8 cellular contexts compared by ENCODE assay signal in genomic region chr7:151838861-151839381, GRCh38. TPM values are rescaled to one million over a fixed set of nuclear protein-coding genes. Genes with fewer than 3 reads are reported as not detected.
DNase-seq lines count a peak whose midpoint lies in the region; ATAC-seq and TF ChIP-seq lines count a peak whose summit lies in the region.

No MANE protein-coding gene starts in this region.

- peak overlapping the region; percentile 14 for H3K4me3 Mint-ChIP-seq in activated T-helper 2 cell treated with anti-CD3 and anti-CD28 coated beads, Interferon-gamma antibody, Interleukin-2, Interleukin-4, amounts not matched to agents 10 μg/mL and 5 μg/mL and 100 μg/mL, durations not matched to agents 14 hours and 24 hours and 36 hours (ENCODE audit: low read depth)

- ATAC-seq in HG02870 (IDR thresholded peaks at IDR 0.05; ENCODE audit: unreplicated experiment) = no peak

- H3K4me1 ChIP-seq in vagina = peaks cover 21% of the 10 kb centered on the region

- intact Hi-C loops in activated T-helper 2 cell treated with anti-CD3 and anti-CD28 coated beads, Interferon-gamma antibody, Interleukin-2, Interleukin-4, amounts not matched to agents 10 μg/mL and 5 μg/mL and 100 μg/mL, durations not matched to agents 14 hours and 24 hours and 36 hours (cut with micrococcal nuclease) = no loop called here
- intact Hi-C loops in posterior vena cava (cut with DNase I) = no loop called here
- intact Hi-C loops in vagina (cut with DNase I) = no loop called here

- no peak overlapping the region for H3K27ac ChIP-seq in vagina

- peak overlapping the region; percentile 68 for H3K27ac Mint-ChIP-seq in activated T-helper 2 cell treated with anti-CD3 and anti-CD28 coated beads, Interferon-gamma antibody, Interleukin-2, Interleukin-4, amounts not matched to agents 10 μg/mL and 5 μg/mL and 100 μg/mL, durations not matched to agents 14 hours and 24 hours and 36 hours

- DNase-seq in activated CD4-positive, alpha-beta T cell treated with anti-CD3 and anti-CD28 coated beads for 48 hours = peak; percentile 32
- no peak for DNase-seq in activated CD4-positive, alpha-beta T cell treated with anti-CD3 and anti-CD28 coated beads, Interleukin-2, amount 50 U/mL, for 4 hours
- peak; percentile 94 to 95 for DNase-seq in Kasumi-1 (lab: John Stamatoyannopoulos, UW)
- DNase-seq in activated T-helper 2 cell treated with anti-CD3 and anti-CD28 coated beads, Interferon-gamma antibody, Interleukin-2, Interleukin-4, amounts not matched to agents 10 μg/mL and 5 μg/mL and 100 μg/mL, durations not matched to agents 14 hours and 24 hours and 36 hours (ENCODE audit: low spot score) = peak; percentile 34
- DNase-seq in posterior vena cava (ENCODE audit: low spot score) = peak; percentile 85
- no peak for DNase-seq in inferior parietal cortex (ENCODE audit: extremely low spot score)
- no peak for DNase-seq in vagina (ENCODE audit: extremely low spot score in 2 of 2)

- H3K9me3 Mint-ChIP-seq in activated T-helper 2 cell treated with anti-CD3 and anti-CD28 coated beads, Interferon-gamma antibody, Interleukin-2, Interleukin-4, amounts not matched to agents 10 μg/mL and 5 μg/mL and 100 μg/mL, durations not matched to agents 14 hours and 24 hours and 36 hours = no peaks in the 10 kb centered on the region

- H3K9me3 ChIP-seq in vagina = no peaks in the 10 kb centered on the region

- no peaks in the 10 kb centered on the region for H3K27me3 ChIP-seq in vagina

- H3K36me3 Mint-ChIP-seq in activated T-helper 2 cell treated with anti-CD3 and anti-CD28 coated beads, Interferon-gamma antibody, Interleukin-2, Interleukin-4, amounts not matched to agents 10 μg/mL and 5 μg/mL and 100 μg/mL, durations not matched to agents 14 hours and 24 hours and 36 hours (ENCODE audit: low read depth) = no peaks in the 10 kb centered on the region

- TF ChIP-seq CTCF in vagina (IDR thresholded peaks at IDR 0.05) = no peak

- H3K4me1 Mint-ChIP-seq in activated T-helper 2 cell treated with anti-CD3 and anti-CD28 coated beads, Interferon-gamma antibody, Interleukin-2, Interleukin-4, amounts not matched to agents 10 μg/mL and 5 μg/mL and 100 μg/mL, durations not matched to agents 14 hours and 24 hours and 36 hours (ENCODE audit: low read depth) = peaks cover 6% of the 10 kb centered on the region

- TF ChIP-seq POLR2A in vagina (IDR thresholded peaks at IDR 0.05) = no peak

- H3K4me3 ChIP-seq in vagina = no peak overlapping the region

- H3K36me3 ChIP-seq in vagina = no peaks in the 10 kb centered on the region

- H3K27me3 Mint-ChIP-seq in activated T-helper 2 cell treated with anti-CD3 and anti-CD28 coated beads, Interferon-gamma antibody, Interleukin-2, Interleukin-4, amounts not matched to agents 10 μg/mL and 5 μg/mL and 100 μg/mL, durations not matched to agents 14 hours and 24 hours and 36 hours (ENCODE audit: low read depth) = no peaks in the 10 kb centered on the region

RNA-seq across cellular contexts. Expression of gene PRKAG2, which starts 38.0 kb away (rescaled TPM):
- total RNA-seq in activated T-helper 2 cell treated with anti-CD3 and anti-CD28 coated beads, Interferon-gamma antibody, Interleukin-2, Interleukin-4, amounts not matched to agents 10 μg/mL and 5 μg/mL and 100 μg/mL, durations not matched to agents 14 hours and 24 hours and 36 hours = 13.3 and 14.9 TPM in 2 replicates
- total RNA-seq in posterior vena cava = 10 to 100 TPM; 91.8 to 94.2 TPM
- 25.0 TPM for total RNA-seq in vagina

Comparison
In these comparisons a context has a peak if more than half of its experiments do, and no peak if none do; other contexts are left out.
1. DNase-seq: peak in activated CD4-positive, alpha-beta T cell treated with anti-CD3 and anti-CD28 coated beads for 48 hours (single experiment), Kasumi-1 (2 of 2), activated T-helper 2 cell treated with anti-CD3 and anti-CD28 coated beads, Interferon-gamma antibody, Interleukin-2, Interleukin-4, amounts not matched to agents 10 μg/mL and 5 μg/mL and 100 μg/mL, durations not matched to agents 14 hours and 24 hours and 36 hours (single experiment) and posterior vena cava (single experiment); none in activated CD4-positive, alpha-beta T cell treated with anti-CD3 and anti-CD28 coated beads, Interleukin-2, amount 50 U/mL, for 4 hours (0 of 2), inferior parietal cortex (single experiment) and vagina (0 of 2).